32 cellular contexts compared by ENCODE assay signal in the genomic region with DNA sequence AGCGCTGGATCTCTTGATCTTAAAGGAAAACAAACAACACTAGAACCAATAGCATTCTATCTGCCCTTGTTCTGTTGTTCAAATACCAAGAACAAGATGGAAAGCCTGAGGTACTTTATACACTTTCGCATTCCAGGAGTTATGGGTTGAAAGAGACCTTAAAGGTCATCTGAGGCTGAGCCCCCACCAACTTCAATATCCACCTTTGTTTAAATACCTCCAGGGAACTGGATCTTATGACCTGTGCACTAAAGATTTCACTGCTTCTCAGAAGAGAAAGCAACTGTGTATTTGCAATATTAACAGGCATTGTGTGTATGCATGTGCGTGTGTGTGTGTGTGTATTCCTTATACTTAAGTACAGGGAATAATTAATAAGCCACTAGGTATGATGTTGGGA.
DNase-seq lines count a peak whose midpoint lies in the region; ATAC-seq and TF ChIP-seq lines count a peak whose summit lies in the region.
"Had no signal": no experiment of that assay in that cellular context is flagged by ENCODE, and none has a peak within 500 bp of the region (broad histone marks: within the 10 kb centered on the region; RNA-seq: fewer than 3 reads in every experiment).

No MANE protein-coding gene starts in this region.

- H3K9me2 ChIP-seq in GM23338 (ENCODE audit: insufficient read depth): no peaks in the 10 kb centered on the region

- ATAC-seq in GM23338: no peak
- ATAC-seq: A549; CD8-positive, alpha-beta T cell had no signal

- no peak overlapping the region for H3K27ac Mint-ChIP-seq in GM23338
- H3K27ac Mint-ChIP-seq: B cell; CD14-positive monocyte; CD4-positive, alpha-beta memory T cell; CD4-positive, alpha-beta T cell; CD4-positive, CD25-positive, alpha-beta regulatory T cell; CD8-positive, alpha-beta memory T cell; CD8-positive, alpha-beta T cell had no signal

- no peaks in the 10 kb centered on the region for H3F3A ChIP-seq in GM23338 (replicated peaks; ENCODE audit: low read depth)

- in situ Hi-C loops in SK-MEL-5 (cut with HindIII; ENCODE audit: low pct_unique_long_range_greater_than_20kb, low sequenced_read_pairs): no loop called here

- H3K36me3 Mint-ChIP-seq in GM23338 (ENCODE audit: low read depth): no peaks in the 10 kb centered on the region
- H3K36me3 Mint-ChIP-seq: CD14-positive monocyte had no signal

- no peaks in the 10 kb centered on the region for H3K27me3 ChIP-seq in GM23338 (ENCODE audit: insufficient read depth)
- H3K27me3 ChIP-seq: BE2C; BLaER1; BLaER1 treated with 17β-estradiol and CSF1 and Interleukin-3, amounts not matched to agents 10 nM and 100 nM had no signal

- H2AFZ ChIP-seq in GM23338: 0 out of 2 replicates have a peak overlapping the region, but pooled peaks have one; percentile 1

- no peak overlapping the region for H3K4me3 Mint-ChIP-seq in GM23338
- H3K4me3 Mint-ChIP-seq: B cell; CD14-positive monocyte; CD4-positive, alpha-beta memory T cell; CD4-positive, alpha-beta T cell; CD4-positive, CD25-positive, alpha-beta regulatory T cell; CD8-positive, alpha-beta memory T cell; CD8-positive, alpha-beta T cell had no signal

- H3K4me1 Mint-ChIP-seq in GM23338: no peaks in the 10 kb centered on the region
- H3K4me1 Mint-ChIP-seq: CD14-positive monocyte; CD4-positive, alpha-beta memory T cell; CD8-positive, alpha-beta memory T cell had no signal

- no peaks in the 10 kb centered on the region for H4K20me1 ChIP-seq in GM23338 (replicated peaks; ENCODE audit: insufficient read depth)
- H4K20me1 ChIP-seq: BLaER1; BLaER1 treated with 17β-estradiol and CSF1 and Interleukin-3, amounts not matched to agents 10 nM and 100 nM had no signal

- H3K27me3 Mint-ChIP-seq in GM23338 (ENCODE audit: insufficient read depth, low read depth, poor library complexity): no peaks in the 10 kb centered on the region
- H3K27me3 Mint-ChIP-seq: B cell; CD4-positive, alpha-beta memory T cell; CD4-positive, alpha-beta T cell; CD4-positive, CD25-positive, alpha-beta regulatory T cell had no signal

- DNase-seq in NCI-H146 (lab: John Stamatoyannopoulos, UW) (peak; percentile 47), NCI-H146 treated with DMSO at 0.1 percent for 48 hours (lab: John Stamatoyannopoulos, UW; ENCODE audit: unreplicated experiment) (no peak), GM23338 (ENCODE audit: low spot score) (no peak), SK-MEL-5 (ENCODE audit: low read depth, low spot score) (peak; percentile 94), GM19238 (ENCODE audit: insufficient read length, low spot score) (no peak), GDM1 (lab: John Stamatoyannopoulos, UW) (no peak)
- DNase-seq: 8988T; ACHN; AML-193; BE2C; C1 segment of cervical spinal cord; Caco-2; Calu3; CD4-positive, alpha-beta memory T cell; CD4-positive, alpha-beta T cell; CD4-positive, CD25-positive, alpha-beta regulatory T cell; CD8-positive, alpha-beta memory T cell; CD8-positive, alpha-beta T cell; COR-L47; DMS 273 treated with DMSO at 0.1 percent for 48 hours; DMS153; DMS79; DMS79 treated with DMSO at 0.1 percent for 48 hours; DND-41; EL had no signal

- H3K4me2 ChIP-seq in GM23338: no peak overlapping the region
- H3K4me2 ChIP-seq: A549; BLaER1; BLaER1 treated with 17β-estradiol and CSF1 and Interleukin-3, amounts not matched to agents 10 nM and 100 nM had no signal

- H3K36me3 ChIP-seq in GM23338 (ENCODE audit: insufficient read depth): no peaks in the 10 kb centered on the region
- H3K36me3 ChIP-seq: BE2C; BLaER1; BLaER1 treated with 17β-estradiol and CSF1 and Interleukin-3, amounts not matched to agents 10 nM and 100 nM had no signal

- no peaks in the 10 kb centered on the region for H3K9me3 Mint-ChIP-seq in GM23338
- H3K9me3 Mint-ChIP-seq: CD4-positive, alpha-beta T cell had no signal

- H3K4me1 ChIP-seq in GM23338 (ENCODE audit: insufficient read depth): no peaks in the 10 kb centered on the region
- H3K4me1 ChIP-seq: A549; BE2C; BLaER1; BLaER1 treated with 17β-estradiol and CSF1 and Interleukin-3, amounts not matched to agents 10 nM and 100 nM; Caco-2 had no signal

- H3K4me3 ChIP-seq in GM23338: no peak overlapping the region
- H3K4me3 ChIP-seq: A549; BLaER1; BLaER1 treated with 17β-estradiol and CSF1 and Interleukin-3, amounts not matched to agents 10 nM and 100 nM had no signal

- no peak for TF ChIP-seq CTCF in GM23338 (conservative IDR thresholded peaks at IDR 0.05; ENCODE audit: low read depth in 2 of 2)

- H3K27ac ChIP-seq in GM23338 (ENCODE audit: low read depth): no peak overlapping the region
- H3K27ac ChIP-seq: 22Rv1; A549; BLaER1; BLaER1 treated with 17β-estradiol and CSF1 and Interleukin-3, amounts not matched to agents 10 nM and 100 nM; C4-2B had no signal

- H3K79me2 ChIP-seq in GM23338 (replicated peaks; ENCODE audit: insufficient read depth): no peaks in the 10 kb centered on the region

TF ChIP-seq in GM23338, 12 proteins besides CTCF, POLR2A, EP300 and RAD21:
- TF ChIP-seq, protein P1, sequence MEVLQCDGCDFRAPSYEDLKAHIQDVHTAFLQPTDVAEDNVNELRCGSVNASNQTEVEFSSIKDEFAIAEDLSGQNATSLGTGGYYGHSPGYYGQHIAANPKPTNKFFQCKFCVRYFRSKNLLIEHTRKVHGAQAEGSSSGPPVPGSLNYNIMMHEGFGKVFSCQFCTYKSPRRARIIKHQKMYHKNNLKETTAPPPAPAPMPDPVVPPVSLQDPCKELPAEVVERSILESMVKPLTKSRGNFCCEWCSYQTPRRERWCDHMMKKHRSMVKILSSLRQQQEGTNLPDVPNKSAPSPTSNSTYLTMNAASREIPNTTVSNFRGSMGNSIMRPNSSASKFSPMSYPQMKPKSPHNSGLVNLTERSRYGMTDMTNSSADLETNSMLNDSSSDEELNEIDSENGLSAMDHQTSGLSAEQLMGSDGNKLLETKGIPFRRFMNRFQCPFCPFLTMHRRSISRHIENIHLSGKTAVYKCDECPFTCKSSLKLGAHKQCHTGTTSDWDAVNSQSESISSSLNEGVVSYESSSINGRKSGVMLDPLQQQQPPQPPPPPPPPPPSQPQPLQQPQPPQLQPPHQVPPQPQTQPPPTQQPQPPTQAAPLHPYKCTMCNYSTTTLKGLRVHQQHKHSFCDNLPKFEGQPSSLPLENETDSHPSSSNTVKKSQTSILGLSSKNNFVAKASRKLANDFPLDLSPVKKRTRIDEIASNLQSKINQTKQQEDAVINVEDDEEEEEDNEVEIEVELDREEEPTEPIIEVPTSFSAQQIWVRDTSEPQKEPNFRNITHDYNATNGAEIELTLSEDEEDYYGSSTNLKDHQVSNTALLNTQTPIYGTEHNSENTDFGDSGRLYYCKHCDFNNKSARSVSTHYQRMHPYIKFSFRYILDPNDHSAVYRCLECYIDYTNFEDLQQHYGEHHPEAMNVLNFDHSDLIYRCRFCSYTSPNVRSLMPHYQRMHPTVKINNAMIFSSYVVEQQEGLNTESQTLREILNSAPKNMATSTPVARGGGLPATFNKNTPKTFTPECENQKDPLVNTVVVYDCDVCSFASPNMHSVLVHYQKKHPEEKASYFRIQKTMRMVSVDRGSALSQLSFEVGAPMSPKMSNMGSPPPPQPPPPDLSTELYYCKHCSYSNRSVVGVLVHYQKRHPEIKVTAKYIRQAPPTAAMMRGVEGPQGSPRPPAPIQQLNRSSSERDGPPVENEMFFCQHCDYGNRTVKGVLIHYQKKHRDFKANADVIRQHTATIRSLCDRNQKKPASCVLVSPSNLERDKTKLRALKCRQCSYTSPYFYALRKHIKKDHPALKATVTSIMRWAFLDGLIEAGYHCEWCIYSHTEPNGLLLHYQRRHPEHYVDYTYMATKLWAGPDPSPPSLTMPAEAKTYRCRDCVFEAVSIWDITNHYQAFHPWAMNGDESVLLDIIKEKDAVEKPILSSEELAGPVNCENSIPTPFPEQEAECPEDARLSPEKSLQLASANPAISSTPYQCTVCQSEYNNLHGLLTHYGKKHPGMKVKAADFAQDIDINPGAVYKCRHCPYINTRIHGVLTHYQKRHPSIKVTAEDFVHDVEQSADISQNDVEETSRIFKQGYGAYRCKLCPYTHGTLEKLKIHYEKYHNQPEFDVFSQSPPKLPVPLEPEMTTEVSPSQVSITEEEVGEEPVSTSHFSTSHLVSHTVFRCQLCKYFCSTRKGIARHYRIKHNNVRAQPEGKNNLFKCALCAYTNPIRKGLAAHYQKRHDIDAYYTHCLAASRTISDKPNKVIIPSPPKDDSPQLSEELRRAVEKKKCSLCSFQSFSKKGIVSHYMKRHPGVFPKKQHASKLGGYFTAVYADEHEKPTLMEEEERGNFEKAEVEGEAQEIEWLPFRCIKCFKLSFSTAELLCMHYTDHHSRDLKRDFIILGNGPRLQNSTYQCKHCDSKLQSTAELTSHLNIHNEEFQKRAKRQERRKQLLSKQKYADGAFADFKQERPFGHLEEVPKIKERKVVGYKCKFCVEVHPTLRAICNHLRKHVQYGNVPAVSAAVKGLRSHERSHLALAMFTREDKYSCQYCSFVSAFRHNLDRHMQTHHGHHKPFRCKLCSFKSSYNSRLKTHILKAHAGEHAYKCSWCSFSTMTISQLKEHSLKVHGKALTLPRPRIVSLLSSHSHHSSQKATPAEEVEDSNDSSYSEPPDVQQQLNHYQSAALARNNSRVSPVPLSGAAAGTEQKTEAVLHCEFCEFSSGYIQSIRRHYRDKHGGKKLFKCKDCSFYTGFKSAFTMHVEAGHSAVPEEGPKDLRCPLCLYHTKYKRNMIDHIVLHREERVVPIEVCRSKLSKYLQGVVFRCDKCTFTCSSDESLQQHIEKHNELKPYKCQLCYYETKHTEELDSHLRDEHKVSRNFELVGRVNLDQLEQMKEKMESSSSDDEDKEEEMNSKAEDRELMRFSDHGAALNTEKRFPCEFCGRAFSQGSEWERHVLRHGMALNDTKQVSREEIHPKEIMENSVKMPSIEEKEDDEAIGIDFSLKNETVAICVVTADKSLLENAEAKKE (CRISPR knock-in tag; IDR thresholded peaks at IDR 0.05): no peak
- no peak for TF ChIP-seq ZNF331 (CRISPR knock-in tag; IDR thresholded peaks at IDR 0.05; ENCODE audit: low read depth)
- no peak for TF ChIP-seq CREB1 (CRISPR knock-in tag; IDR thresholded peaks at IDR 0.05; ENCODE audit: low read depth)
- no peak for TF ChIP-seq POLR2AphosphoS5 (IDR thresholded peaks at IDR 0.05; ENCODE audit: low read depth)

Comparison
In these comparisons a context has a peak if more than half of its experiments do, and no peak if none do; other contexts are left out.
1. DNase-seq: peak in NCI-H146 (single experiment) and SK-MEL-5 (single experiment); none in NCI-H146 treated with DMSO at 0.1 percent for 48 hours (single experiment), GM23338 (single experiment), GM19238 (single experiment) and GDM1 (single experiment).